ENCODE assay signal across 18 cellular contexts in genomic region chr10:74033724-74034123, GRCh38. TPM values are rescaled to one million over a fixed set of nuclear protein-coding genes. Genes with fewer than 3 reads are reported as not detected.
A peak's percentile ranks its signal among the peaks of the same experiment; 100 is the strongest.
DNase-seq lines count a peak whose midpoint lies in the region; ATAC-seq, FAIRE-seq and TF ChIP-seq lines count a peak whose summit lies in the region.
"Had no signal": no experiment of that assay in that cellular context is flagged by ENCODE, and none has a peak within 500 bp of the region (broad histone marks: within the 10 kb centered on the region; RNA-seq: fewer than 3 reads in every experiment).

No MANE protein-coding gene starts in this region.

- no peak overlapping the region for H3K4me3 Mint-ChIP-seq in stimulated activated naive B cell treated with anti-CD40 and anti-IgM and Interleukin-4, amounts not matched to agents 10 μg/mL and 1 μg/mL and 100 μg/mL, for 72 hours
- no peak overlapping the region for H3K4me3 Mint-ChIP-seq in activated T-helper 2 cell treated with anti-CD3 and anti-CD28 coated beads, Interferon-gamma antibody, Interleukin-2, Interleukin-4, amounts not matched to agents 10 μg/mL and 5 μg/mL and 100 μg/mL, durations not matched to agents 14 hours and 24 hours and 36 hours (ENCODE audit: low read depth)
- H3K4me3 Mint-ChIP-seq: activated naive CD4-positive, alpha-beta T cell treated with anti-CD3 and anti-CD28 coated beads, Interleukin-2, amount 50 U/mL, for 24 hours had no signal

- H3K27ac ChIP-seq in SJCRH30, result peak overlapping the region; percentile 45
- H3K27ac ChIP-seq in lower lobe of right lung, result peak overlapping the region; percentile 16
- H3K27ac ChIP-seq: VCaP had no signal

- H3K27me3 Mint-ChIP-seq in stimulated activated naive B cell treated with anti-CD40 and anti-IgM and Interleukin-4, amounts not matched to agents 10 μg/mL and 1 μg/mL and 100 μg/mL, for 72 hours, result no peaks in the 10 kb centered on the region
- no peaks in the 10 kb centered on the region for H3K27me3 Mint-ChIP-seq in activated T-helper 2 cell treated with anti-CD3 and anti-CD28 coated beads, Interferon-gamma antibody, Interleukin-2, Interleukin-4, amounts not matched to agents 10 μg/mL and 5 μg/mL and 100 μg/mL, durations not matched to agents 14 hours and 24 hours and 36 hours (ENCODE audit: low read depth)
- H3K27me3 Mint-ChIP-seq: activated naive CD4-positive, alpha-beta T cell treated with anti-CD3 and anti-CD28 coated beads, Interleukin-2, amount 50 U/mL, for 24 hours had no signal

- H3K27me3 ChIP-seq in SJCRH30, result no peaks in the 10 kb centered on the region
- no peaks in the 10 kb centered on the region for H3K27me3 ChIP-seq in lower lobe of right lung (ENCODE audit: low read depth)

- intact Hi-C loops in lower lobe of right lung (cut with DNase I), result no loop called here
- intact Hi-C loops in activated T-helper 2 cell treated with anti-CD3 and anti-CD28 coated beads, Interferon-gamma antibody, Interleukin-2, Interleukin-4, amounts not matched to agents 10 μg/mL and 5 μg/mL and 100 μg/mL, durations not matched to agents 14 hours and 24 hours and 36 hours (cut with micrococcal nuclease), result no loop called here

- H3K9me3 ChIP-seq in SJCRH30 (replicated peaks), result no peaks in the 10 kb centered on the region
- H3K9me3 ChIP-seq in lower lobe of right lung, result no peaks in the 10 kb centered on the region

- DNase-seq in GM19239 (ENCODE audit: insufficient read length, low spot score) (no peak), SJCRH30 (peak; percentile 58 to 70), lower lobe of right lung (no peak), NCI-H1436 (lab: John Stamatoyannopoulos, UW) (no peak)
- DNase-seq in stimulated activated naive B cell treated with anti-CD40 and anti-IgM and Interleukin-4, amounts not matched to agents 10 μg/mL and 1 μg/mL and 100 μg/mL, for 72 hours, result no peak
- DNase-seq in activated T-helper 2 cell treated with anti-CD3 and anti-CD28 coated beads, Interferon-gamma antibody, Interleukin-2, Interleukin-4, amounts not matched to agents 10 μg/mL and 5 μg/mL and 100 μg/mL, durations not matched to agents 14 hours and 24 hours and 36 hours (ENCODE audit: low spot score), result no peak
- DNase-seq: COR-L47, GOT3, kidney, NCI-H1092 treated with DMSO at 0.1 percent for 48 hours, NCI-H2227 treated with DMSO at 0.1 percent for 48 hours, OCI-M1, trophoblast cell had no signal

- peak overlapping the region; percentile 85 for H3K27ac Mint-ChIP-seq in stimulated activated naive B cell treated with anti-CD40 and anti-IgM and Interleukin-4, amounts not matched to agents 10 μg/mL and 1 μg/mL and 100 μg/mL, for 72 hours
- H3K27ac Mint-ChIP-seq in activated T-helper 2 cell treated with anti-CD3 and anti-CD28 coated beads, Interferon-gamma antibody, Interleukin-2, Interleukin-4, amounts not matched to agents 10 μg/mL and 5 μg/mL and 100 μg/mL, durations not matched to agents 14 hours and 24 hours and 36 hours, result no peak overlapping the region

- H3K4me3 ChIP-seq in SJCRH30 (no peak overlapping the region), lower lobe of right lung (no peak overlapping the region)

- H3K36me3 ChIP-seq in SJCRH30 (peaks cover 10% of the 10 kb centered on the region), lower lobe of right lung (peaks cover 6% of the 10 kb centered on the region)

- H3K4me1 Mint-ChIP-seq in stimulated activated naive B cell treated with anti-CD40 and anti-IgM and Interleukin-4, amounts not matched to agents 10 μg/mL and 1 μg/mL and 100 μg/mL, for 72 hours, result peaks cover 29 to 67% of the 10 kb centered on the region in 2 donors
- H3K4me1 Mint-ChIP-seq in activated T-helper 2 cell treated with anti-CD3 and anti-CD28 coated beads, Interferon-gamma antibody, Interleukin-2, Interleukin-4, amounts not matched to agents 10 μg/mL and 5 μg/mL and 100 μg/mL, durations not matched to agents 14 hours and 24 hours and 36 hours (ENCODE audit: low read depth), result peaks cover 46% of the 10 kb centered on the region

- ATAC-seq in lower lobe of right lung (no peak), HG03571 (IDR thresholded peaks at IDR 0.05; ENCODE audit: unreplicated experiment) (no peak)
- peak; percentile 24 to 32 for ATAC-seq in stimulated activated naive B cell treated with anti-CD40 and anti-IgM and Interleukin-4, amounts not matched to agents 10 μg/mL and 1 μg/mL and 100 μg/mL, for 72 hours (replicated peaks)
- ATAC-seq: HepG2 had no signal

- H3K4me1 ChIP-seq in SJCRH30, result peaks cover 20% of the 10 kb centered on the region
- peaks cover 53% of the 10 kb centered on the region for H3K4me1 ChIP-seq in lower lobe of right lung

- peak; percentile 4 for FAIRE-seq in GM19239 (lab: Jason Lieb, UNC)
- FAIRE-seq: endothelial cell of umbilical vein, HepG2, kidney had no signal

- H3K9me3 Mint-ChIP-seq in stimulated activated naive B cell treated with anti-CD40 and anti-IgM and Interleukin-4, amounts not matched to agents 10 μg/mL and 1 μg/mL and 100 μg/mL, for 72 hours, result peaks cover 0 to 2% of the 10 kb centered on the region in 2 donors
- H3K9me3 Mint-ChIP-seq in activated T-helper 2 cell treated with anti-CD3 and anti-CD28 coated beads, Interferon-gamma antibody, Interleukin-2, Interleukin-4, amounts not matched to agents 10 μg/mL and 5 μg/mL and 100 μg/mL, durations not matched to agents 14 hours and 24 hours and 36 hours, result no peaks in the 10 kb centered on the region
- H3K9me3 Mint-ChIP-seq: activated naive CD4-positive, alpha-beta T cell treated with anti-CD3 and anti-CD28 coated beads, Interleukin-2, amount 50 U/mL, for 24 hours had no signal

- no peak for TF ChIP-seq CTCF in lower lobe of right lung (IDR thresholded peaks at IDR 0.05)

- H3K36me3 Mint-ChIP-seq in stimulated activated naive B cell treated with anti-CD40 and anti-IgM and Interleukin-4, amounts not matched to agents 10 μg/mL and 1 μg/mL and 100 μg/mL, for 72 hours, result peaks cover 22 to 35% of the 10 kb centered on the region in 2 donors
- H3K36me3 Mint-ChIP-seq in activated T-helper 2 cell treated with anti-CD3 and anti-CD28 coated beads, Interferon-gamma antibody, Interleukin-2, Interleukin-4, amounts not matched to agents 10 μg/mL and 5 μg/mL and 100 μg/mL, durations not matched to agents 14 hours and 24 hours and 36 hours (ENCODE audit: low read depth), result peaks cover 16% of the 10 kb centered on the region

RNA-seq across cellular contexts. Expression of gene VCL, which starts 35.8 kb away (rescaled TPM):
- total RNA-seq in SJCRH30 (2014; rRNA removed; shearing (Covaris generic)), result 45.5 and 48.1 TPM in 2 replicates
- 106 TPM for total RNA-seq in lower lobe of right lung
- total RNA-seq in activated T-helper 2 cell treated with anti-CD3 and anti-CD28 coated beads, Interferon-gamma antibody, Interleukin-2, Interleukin-4, amounts not matched to agents 10 μg/mL and 5 μg/mL and 100 μg/mL, durations not matched to agents 14 hours and 24 hours and 36 hours, result 24.4 TPM in 2 replicates

Comparison
In these comparisons a context has a peak if more than half of its experiments do, and no peak if none do; other contexts are left out.
1. DNase-seq: peak in SJCRH30 (2 of 2); none in GM19239 (single experiment), lower lobe of right lung (single experiment), stimulated activated naive B cell treated with anti-CD40 and anti-IgM and Interleukin-4, amounts not matched to agents 10 μg/mL and 1 μg/mL and 100 μg/mL, for 72 hours (single experiment), activated T-helper 2 cell treated with anti-CD3 and anti-CD28 coated beads, Interferon-gamma antibody, Interleukin-2, Interleukin-4, amounts not matched to agents 10 μg/mL and 5 μg/mL and 100 μg/mL, durations not matched to agents 14 hours and 24 hours and 36 hours (single experiment) and NCI-H1436 (single experiment).
2. ATAC-seq: peak in stimulated activated naive B cell treated with anti-CD40 and anti-IgM and Interleukin-4, amounts not matched to agents 10 μg/mL and 1 μg/mL and 100 μg/mL, for 72 hours (2 of 2); none in lower lobe of right lung (0 of 2) and HG03571 (single experiment).